8 cellular contexts compared by ENCODE assay signal in genomic region chr20:45946149-45946970, GRCh38. TPM values are rescaled to one million over a fixed set of nuclear protein-coding genes. Genes with fewer than 3 reads are reported as not detected.
DNase-seq lines count a peak whose midpoint lies in the region; ATAC-seq and TF ChIP-seq lines count a peak whose summit lies in the region.

No MANE protein-coding gene starts in this region.

- DNase-seq in Right ventricle myocardium inferior (ENCODE audit: missing footprints) (peak; percentile 69), cardiac septum (ENCODE audit: low spot score) (no peak), right lobe of liver (peak; percentile 78 to 90 (median 89)), vagina (ENCODE audit: extremely low spot score in 2 of 2) (no peak), retina (no peak), T-helper 9 cell (no peak)
- no peak for DNase-seq in activated naive CD8-positive, alpha-beta T cell treated with anti-CD3 and anti-CD28 coated beads, Interleukin-2, amount 10 ng/mL, durations not matched to agents 7 days and 5 days

- TF ChIP-seq CTCF in right lobe of liver (IDR thresholded peaks at IDR 0.05), result no peak
- TF ChIP-seq CTCF in vagina (IDR thresholded peaks at IDR 0.05), result no peak

- peaks cover 5 to 76% (median 30%) of the 10 kb centered on the region in 4 donors for H3K36me3 ChIP-seq in right lobe of liver
- peaks cover 6 to 96% of the 10 kb centered on the region in 2 donors for H3K36me3 ChIP-seq in vagina

- H3K36me3 Mint-ChIP-seq in activated naive CD8-positive, alpha-beta T cell treated with anti-CD3 and anti-CD28 coated beads, Interleukin-2, amount 10 ng/mL, durations not matched to agents 7 days and 5 days, result peaks cover 17% of the 10 kb centered on the region

- no peaks in the 10 kb centered on the region for H3K9me3 ChIP-seq in right lobe of liver
- no peaks in the 10 kb centered on the region for H3K9me3 ChIP-seq in vagina

- peak overlapping the region; percentile 59 for H3K27ac Mint-ChIP-seq in activated naive CD8-positive, alpha-beta T cell treated with anti-CD3 and anti-CD28 coated beads, Interleukin-2, amount 10 ng/mL, durations not matched to agents 7 days and 5 days

- peaks cover 1% of the 10 kb centered on the region for H3K4me1 Mint-ChIP-seq in activated naive CD8-positive, alpha-beta T cell treated with anti-CD3 and anti-CD28 coated beads, Interleukin-2, amount 10 ng/mL, durations not matched to agents 7 days and 5 days

- 29% methylated on average over 2 of the region's 20 CpGs for WGBS in right lobe of liver (ENCODE audit: insufficient coverage, low coverage, low lambda C conversion rate, missing lambda C conversion rate)

- H3K27ac ChIP-seq in right lobe of liver (peak overlapping the region; percentile 62 to 76 (median 68)), vagina (peak overlapping the region; percentile 58)

- POLR2A ChIA-PET in activated naive CD8-positive, alpha-beta T cell treated with anti-CD3 and anti-CD28 coated beads, Interleukin-2, amount 10 ng/mL, durations not matched to agents 7 days and 5 days (lab: Charles Lee), result interaction anchor here (3.1 kb wide), 1 partner anchor 12 kb away, joined by 22 read pairs; the partner anchor contains the start of gene PCIF1

- intact Hi-C loops in Right ventricle myocardium inferior (cut with DNase I), result no loop called here
- intact Hi-C loops in cardiac septum (cut with DNase I), result no loop called here
- intact Hi-C loops in right lobe of liver (cut with DNase I), result loop anchor here in 1 of 2 donors (10.0 kb wide), 1 partner anchor 52 kb away; the partner anchor contains the start of genes CTSA and NEURL2
- intact Hi-C loops in vagina (cut with DNase I), result no loop called here

- TF ChIP-seq POLR2A in right lobe of liver (IDR thresholded peaks at IDR 0.05) (peak; percentile 29), vagina (IDR thresholded peaks at IDR 0.05) (no peak)

- ATAC-seq in Right ventricle myocardium inferior, result peak; percentile 41
- ATAC-seq in activated naive CD8-positive, alpha-beta T cell treated with anti-CD3 and anti-CD28 coated beads, Interleukin-2, amount 10 ng/mL, durations not matched to agents 7 days and 5 days (ENCODE audit: low read depth), result peak; percentile 20
- ATAC-seq in right lobe of liver, result peak; percentile 84 to 90 (median 88)
- no peak for ATAC-seq in GM21367 (IDR thresholded peaks at IDR 0.05; ENCODE audit: unreplicated experiment)

- H3K4me1 ChIP-seq in right lobe of liver (peaks cover 0 to 23% (median 3%) of the 10 kb centered on the region in 4 donors), vagina (peaks cover 26% of the 10 kb centered on the region)

- H3K9me3 Mint-ChIP-seq in activated naive CD8-positive, alpha-beta T cell treated with anti-CD3 and anti-CD28 coated beads, Interleukin-2, amount 10 ng/mL, durations not matched to agents 7 days and 5 days, result no peaks in the 10 kb centered on the region

- no peaks in the 10 kb centered on the region for H3K27me3 ChIP-seq in right lobe of liver
- no peaks in the 10 kb centered on the region for H3K27me3 ChIP-seq in vagina

- no peak overlapping the region for H3K4me3 Mint-ChIP-seq in activated naive CD8-positive, alpha-beta T cell treated with anti-CD3 and anti-CD28 coated beads, Interleukin-2, amount 10 ng/mL, durations not matched to agents 7 days and 5 days

- H3K27me3 Mint-ChIP-seq in activated naive CD8-positive, alpha-beta T cell treated with anti-CD3 and anti-CD28 coated beads, Interleukin-2, amount 10 ng/mL, durations not matched to agents 7 days and 5 days, result no peaks in the 10 kb centered on the region

- H3K4me3 ChIP-seq in right lobe of liver (no peak overlapping the region), vagina (no peak overlapping the region)

RNA-seq across cellular contexts. Expression of gene PCIF1, which starts 11.9 kb away (rescaled TPM):
- total RNA-seq in Right ventricle myocardium inferior (22.5 TPM), cardiac septum (30.2 TPM), right lobe of liver (10 to 100 TPM in 2 of 6 experiments, 1 to 10 TPM in 4; 7.8 to 12.1 (median 9.5) TPM), vagina (36.6 TPM)
- total RNA-seq in activated naive CD8-positive, alpha-beta T cell treated with anti-CD3 and anti-CD28 coated beads, Interleukin-2, amount 10 ng/mL, durations not matched to agents 7 days and 5 days, result 10 to 100 TPM; 54.5 to 58.3 TPM

RNA-seq across cellular contexts. Expression of gene ZNF335, which starts 25.6 kb away (rescaled TPM):
- total RNA-seq in Right ventricle myocardium inferior (9.7 TPM), cardiac septum (8.5 TPM), right lobe of liver (1 to 10 TPM; 6.5 to 9.3 (median 7.8) TPM), vagina (24.1 TPM)
- total RNA-seq in activated naive CD8-positive, alpha-beta T cell treated with anti-CD3 and anti-CD28 coated beads, Interleukin-2, amount 10 ng/mL, durations not matched to agents 7 days and 5 days, result 10 to 100 TPM; 43.3 to 43.7 TPM

RNA-seq across cellular contexts. Expression of gene PLTP, which starts 34.4 kb away (rescaled TPM):
- total RNA-seq in Right ventricle myocardium inferior, result 156 TPM
- total RNA-seq in cardiac septum, result 37.1 TPM
- 1 to 10 TPM; 2.2 to 2.9 TPM for total RNA-seq in activated naive CD8-positive, alpha-beta T cell treated with anti-CD3 and anti-CD28 coated beads, Interleukin-2, amount 10 ng/mL, durations not matched to agents 7 days and 5 days
- total RNA-seq in right lobe of liver, result 10 to 100 TPM in 5 of 6 experiments, 1 to 10 TPM in 1; 9.6 to 70.2 (median 35.6) TPM
- total RNA-seq in vagina, result 292 TPM

RNA-seq across cellular contexts. Expression of gene CTSA, which starts 55.2 kb away (rescaled TPM):
- 113 TPM for total RNA-seq in Right ventricle myocardium inferior
- 111 TPM for total RNA-seq in cardiac septum
- 10 to 100 TPM; 76.9 to 83.4 TPM for total RNA-seq in activated naive CD8-positive, alpha-beta T cell treated with anti-CD3 and anti-CD28 coated beads, Interleukin-2, amount 10 ng/mL, durations not matched to agents 7 days and 5 days
- total RNA-seq in right lobe of liver, result 100 to 1,000 TPM in 3 of 6 experiments, 10 to 100 TPM in 3; 54.4 to 194 (median 134) TPM
- 114 TPM for total RNA-seq in vagina

RNA-seq across cellular contexts. Expression of gene NEURL2, which starts 55.4 kb away (rescaled TPM):
- total RNA-seq in Right ventricle myocardium inferior, result 5.0 TPM
- total RNA-seq in cardiac septum, result 7.6 TPM
- 1 to 10 TPM; 3.9 to 5.3 TPM for total RNA-seq in activated naive CD8-positive, alpha-beta T cell treated with anti-CD3 and anti-CD28 coated beads, Interleukin-2, amount 10 ng/mL, durations not matched to agents 7 days and 5 days
- 1 to 10 TPM; 3.6 to 8.8 (median 5.4) TPM for total RNA-seq in right lobe of liver
- total RNA-seq in vagina, result 15.2 TPM

Comparison
In these comparisons a context has a peak if more than half of its experiments do, and no peak if none do; other contexts are left out.
1. DNase-seq: peak in Right ventricle myocardium inferior (single experiment) and right lobe of liver (3 of 3); none in cardiac septum (single experiment), activated naive CD8-positive, alpha-beta T cell treated with anti-CD3 and anti-CD28 coated beads, Interleukin-2, amount 10 ng/mL, durations not matched to agents 7 days and 5 days (single experiment), vagina (0 of 2), retina (single experiment) and T-helper 9 cell (single experiment).